34 cellular contexts compared by ENCODE assay signal in genomic region chr20:53260591-53260990, GRCh38.
DNase-seq lines count a peak whose midpoint lies in the region; ATAC-seq, FAIRE-seq and TF ChIP-seq lines count a peak whose summit lies in the region.
"Had no signal": no experiment of that assay in that cellular context is flagged by ENCODE, and none has a peak within 500 bp of the region (broad histone marks: within the 10 kb centered on the region; RNA-seq: fewer than 3 reads in every experiment).

No MANE protein-coding gene starts in this region.

- H3K9ac ChIP-seq in HepG2 (ENCODE audit: insufficient read depth, low read depth, low read length) (no peak overlapping the region), K562 (ENCODE audit: insufficient read depth in 1 of 2, low read depth in 2 of 2, low read length in 2 of 2) (no peak overlapping the region), neural cell (ENCODE audit: low read length) (no peak overlapping the region)
- H3K9ac ChIP-seq: BLaER1; BLaER1 treated with 17β-estradiol and CSF1 and Interleukin-3, amounts not matched to agents 10 nM and 100 nM had no signal

- DNase-seq in HepG2 (ENCODE audit: low spot score) (no peak), right lobe of liver (no peak), K562 (ENCODE audit: extremely low read depth in 1 of 4, low spot score in 3 of 4) (no peak)
- DNase-seq in CD8-positive, alpha-beta memory T cell = no peak
- DNase-seq: 8988T; ACHN; AML-193; BE2C; C1 segment of cervical spinal cord; Caco-2; Calu3; CD4-positive, alpha-beta memory T cell; CD4-positive, alpha-beta T cell; CD4-positive, CD25-positive, alpha-beta regulatory T cell; CD8-positive, alpha-beta T cell; COR-L47; DMS 273 treated with DMSO at 0.1 percent for 48 hours; DMS153; DMS53; DMS79; DMS79 treated with DMSO at 0.1 percent for 48 hours; DND-41; EL had no signal

- TF ChIP-seq EP300 in HepG2 (IDR thresholded peaks at IDR 0.05; ENCODE audit: low read depth in 2 of 2, low read length in 2 of 2) (no peak), HepG2 (CRISPR knock-in tag; IDR thresholded peaks at IDR 0.05; ENCODE audit: borderline replicate concordance) (no peak), K562 (IDR thresholded peaks at IDR 0.05; ENCODE audit: low read length) (no peak), neural cell (conservative IDR thresholded peaks at IDR 0.05; ENCODE audit: poor library complexity, severe bottlenecking) (no peak)

- TF ChIP-seq CTCF in HepG2 (CRISPR knock-in tag; IDR thresholded peaks at IDR 0.05) (no peak), right lobe of liver (IDR thresholded peaks at IDR 0.05) (no peak), K562 (IDR thresholded peaks at IDR 0.05 in 2 of 3, conservative IDR thresholded peaks at IDR 0.05 in 1 of 3; ENCODE audit: insufficient read depth in 2 of 3, low read depth in 1 of 3, low read length in 3 of 3) (no peak), neural cell (IDR thresholded peaks at IDR 0.05; ENCODE audit: poor library complexity, severe bottlenecking) (no peak)

- H3K4me2 ChIP-seq in HepG2 (ENCODE audit: low read depth, low read length) = no peak overlapping the region
- H3K4me2 ChIP-seq in K562 (ENCODE audit: insufficient read depth, low read length) = no peak overlapping the region
- no peak overlapping the region for H3K4me2 ChIP-seq in neural cell (ENCODE audit: low read length)
- H3K4me2 ChIP-seq: A549; BLaER1; BLaER1 treated with 17β-estradiol and CSF1 and Interleukin-3, amounts not matched to agents 10 nM and 100 nM had no signal

- FAIRE-seq in HepG2 (lab: Jason Lieb, UNC) (no peak), K562 (lab: Jason Lieb, UNC) (no peak)
- FAIRE-seq: A204.1, A549, D721Med had no signal

- no peaks in the 10 kb centered on the region for H3K9me3 Mint-ChIP-seq in CD8-positive, alpha-beta memory T cell
- H3K9me3 Mint-ChIP-seq in activated T-helper 17 cell treated with anti-CD3 and anti-CD28 coated beads, Interleukin-2, amount 50 U/mL, for 72 hours = no peaks in the 10 kb centered on the region
- H3K9me3 Mint-ChIP-seq: CD4-positive, alpha-beta T cell; CD8-positive, alpha-beta T cell had no signal

- H4K20me1 ChIP-seq in HepG2 (ENCODE audit: insufficient read depth, low read length) (no peaks in the 10 kb centered on the region), K562 (replicated peaks; ENCODE audit: control insufficient read depth, insufficient read depth, low read length) (no peaks in the 10 kb centered on the region), neural cell (ENCODE audit: insufficient read depth) (no peaks in the 10 kb centered on the region)
- H4K20me1 ChIP-seq: BLaER1; BLaER1 treated with 17β-estradiol and CSF1 and Interleukin-3, amounts not matched to agents 10 nM and 100 nM had no signal

- CTCF ChIA-PET in HepG2 (lab: Yijun Ruan, JAX; ENCODE audit: low intra/inter-chr PET ratio, low total read pairs) = no interaction called here
- CTCF ChIA-PET in K562 (lab: Yijun Ruan, JAX; ENCODE audit: low intra/inter-chr PET ratio) = no interaction called here
- CTCF ChIA-PET in CD8-positive, alpha-beta memory T cell (lab: Charles Lee) = no interaction called here

- no peaks in the 10 kb centered on the region for H3K9me2 ChIP-seq in neural cell (ENCODE audit: insufficient read depth, low read length)

- no peaks in the 10 kb centered on the region for H3K9me3 ChIP-seq in HepG2 (ENCODE audit: low read length)
- no peaks in the 10 kb centered on the region for H3K9me3 ChIP-seq in right lobe of liver
- no peaks in the 10 kb centered on the region for H3K9me3 ChIP-seq in K562 (replicated peaks; ENCODE audit: control insufficient read depth, insufficient read depth, low read depth, low read length)
- H3K9me3 ChIP-seq in neural cell (ENCODE audit: low read length) = no peaks in the 10 kb centered on the region
- no peaks in the 10 kb centered on the region for H3K9me3 ChIP-seq in CD8-positive, alpha-beta memory T cell (ENCODE audit: low read length)
- H3K9me3 ChIP-seq: A549; BE2C; BLaER1; BLaER1 treated with 17β-estradiol and CSF1 and Interleukin-3, amounts not matched to agents 10 nM and 100 nM; Caco-2 had no signal

- no peaks in the 10 kb centered on the region for H3K9me1 ChIP-seq in K562 (ENCODE audit: control insufficient read depth, insufficient read depth, low read length)

- H3K4me3 ChIP-seq in HepG2 (replicated peaks in 1 of 3; ENCODE audit: insufficient read depth in 1 of 3, low read depth in 2 of 3, low read length in 3 of 3) = no peak overlapping the region
- no peak overlapping the region for H3K4me3 ChIP-seq in right lobe of liver
- H3K4me3 ChIP-seq in K562 = no peak overlapping the region
- no peak overlapping the region for H3K4me3 ChIP-seq in neural cell (ENCODE audit: low read length)
- H3K4me3 ChIP-seq in CD8-positive, alpha-beta memory T cell (ENCODE audit: low read length) = no peak overlapping the region
- H3K4me3 ChIP-seq: A549; BLaER1; BLaER1 treated with 17β-estradiol and CSF1 and Interleukin-3, amounts not matched to agents 10 nM and 100 nM had no signal

- intact Hi-C loops in HepG2 (cut with micrococcal nuclease; ENCODE audit: unreplicated experiment) (no loop called here), right lobe of liver (cut with DNase I) (no loop called here), K562 (cut with micrococcal nuclease) (no loop called here)

- no peaks in the 10 kb centered on the region for H3F3A ChIP-seq in neural cell (ENCODE audit: insufficient read depth, low read length, poor library complexity, severe bottlenecking)

- H3K4me1 Mint-ChIP-seq in CD8-positive, alpha-beta memory T cell = no peaks in the 10 kb centered on the region
- peaks cover 9% of the 10 kb centered on the region for H3K4me1 Mint-ChIP-seq in activated T-helper 17 cell treated with anti-CD3 and anti-CD28 coated beads, Interleukin-2, amount 50 U/mL, for 72 hours
- H3K4me1 Mint-ChIP-seq: B cell; CD14-positive monocyte; CD4-positive, alpha-beta memory T cell had no signal

- H3K4me3 Mint-ChIP-seq in CD8-positive, alpha-beta memory T cell = no peak overlapping the region
- no peak overlapping the region for H3K4me3 Mint-ChIP-seq in activated T-helper 17 cell treated with anti-CD3 and anti-CD28 coated beads, Interleukin-2, amount 50 U/mL, for 72 hours
- H3K4me3 Mint-ChIP-seq: B cell; CD14-positive monocyte; CD4-positive, alpha-beta T cell; CD4-positive, CD25-positive, alpha-beta regulatory T cell; CD8-positive, alpha-beta T cell had no signal

- peaks cover 0 to 6% of the 10 kb centered on the region in 2 experiments; a peak in 1 of 5 replicates for H3K27me3 ChIP-seq in HepG2 (ENCODE audit: control insufficient read depth in 1 of 2, insufficient read depth in 2 of 2, low read length in 2 of 2)
- no peaks in the 10 kb centered on the region for H3K27me3 ChIP-seq in right lobe of liver
- H3K27me3 ChIP-seq in K562 (ENCODE audit: control insufficient read depth in 2 of 2, insufficient read depth in 2 of 2, low read length in 2 of 2) = peaks cover 34 to 54% of the 10 kb centered on the region in 2 experiments
- H3K27me3 ChIP-seq in neural cell (ENCODE audit: insufficient read depth, low read depth, low read length) = no peaks in the 10 kb centered on the region
- peaks cover 3% of the 10 kb centered on the region for H3K27me3 ChIP-seq in CD8-positive, alpha-beta memory T cell (ENCODE audit: insufficient read depth, low read length, poor library complexity, severe bottlenecking)
- H3K27me3 ChIP-seq: BE2C; BLaER1; BLaER1 treated with 17β-estradiol and CSF1 and Interleukin-3, amounts not matched to agents 10 nM and 100 nM had no signal

- in situ Hi-C loops in HepG2 (cut with HindIII; ENCODE audit: extremely low pct_ligation_motif_present, low pct_unique_long_range_greater_than_20kb) = no loop called here
- in situ Hi-C loops in K562 (cut with MboI) = no loop called here

- H3K27ac ChIP-seq in HepG2 (ENCODE audit: extremely low read length, insufficient read depth, low read length) (no peak overlapping the region), right lobe of liver (no peak overlapping the region), K562 (ENCODE audit: extremely low read depth, low read depth, low read length) (no peak overlapping the region), neural cell (ENCODE audit: low read length) (peak overlapping the region; percentile 43)
- no peak overlapping the region for H3K27ac ChIP-seq in CD8-positive, alpha-beta memory T cell (ENCODE audit: low read depth, low read length)
- H3K27ac ChIP-seq: 22Rv1; A549; BLaER1; BLaER1 treated with 17β-estradiol and CSF1 and Interleukin-3, amounts not matched to agents 10 nM and 100 nM; C4-2B had no signal

- H3K4me1 ChIP-seq in HepG2 (ENCODE audit: insufficient read depth, low read length) (no peaks in the 10 kb centered on the region), right lobe of liver (no peaks in the 10 kb centered on the region), K562 (replicated peaks in 1 of 2; ENCODE audit: control insufficient read depth in 2 of 2, insufficient read depth in 2 of 2, low read length in 2 of 2) (no peaks in the 10 kb centered on the region)
- H3K4me1 ChIP-seq in CD8-positive, alpha-beta memory T cell (ENCODE audit: insufficient read depth, low read length) = no peaks in the 10 kb centered on the region
- H3K4me1 ChIP-seq: A549; BE2C; BLaER1; BLaER1 treated with 17β-estradiol and CSF1 and Interleukin-3, amounts not matched to agents 10 nM and 100 nM had no signal

- POLR2A ChIA-PET in HepG2 (lab: Yijun Ruan, JAX) = no interaction called here
- POLR2A ChIA-PET in K562 (lab: Yijun Ruan, JAX) = no interaction called here
- POLR2A ChIA-PET in CD8-positive, alpha-beta memory T cell (lab: Charles Lee) = no interaction called here

- 41% methylated on average over 2 of the region's 2 CpGs for WGBS in HepG2 (ENCODE audit: low lambda C conversion rate)
- WGBS in right lobe of liver (ENCODE audit: insufficient coverage, low coverage, low lambda C conversion rate, missing lambda C conversion rate) = 90% methylated on average over 2 of the region's 2 CpGs
- 0% methylated on average over 2 of the region's 2 CpGs for WGBS in K562 (ENCODE audit: insufficient coverage, low coverage, missing lambda C conversion rate)

- no peaks in the 10 kb centered on the region for H3K36me3 Mint-ChIP-seq in CD8-positive, alpha-beta memory T cell
- H3K36me3 Mint-ChIP-seq in activated T-helper 17 cell treated with anti-CD3 and anti-CD28 coated beads, Interleukin-2, amount 50 U/mL, for 72 hours (ENCODE audit: low read depth) = peaks cover 22% of the 10 kb centered on the region
- H3K36me3 Mint-ChIP-seq: CD14-positive monocyte; CD4-positive, CD25-positive, alpha-beta regulatory T cell; CD8-positive, alpha-beta T cell had no signal

- H3K27ac Mint-ChIP-seq in CD8-positive, alpha-beta memory T cell = no peak overlapping the region
- no peak overlapping the region for H3K27ac Mint-ChIP-seq in activated T-helper 17 cell treated with anti-CD3 and anti-CD28 coated beads, Interleukin-2, amount 50 U/mL, for 72 hours
- H3K27ac Mint-ChIP-seq: B cell; CD4-positive, alpha-beta memory T cell; CD4-positive, alpha-beta T cell; CD4-positive, CD25-positive, alpha-beta regulatory T cell; CD8-positive, alpha-beta T cell had no signal

- peaks cover under 1 to 29% of the 10 kb centered on the region in 2 donors for H3K27me3 Mint-ChIP-seq in CD8-positive, alpha-beta memory T cell
- H3K27me3 Mint-ChIP-seq in activated T-helper 17 cell treated with anti-CD3 and anti-CD28 coated beads, Interleukin-2, amount 50 U/mL, for 72 hours = no peaks in the 10 kb centered on the region
- H3K27me3 Mint-ChIP-seq: CD4-positive, CD25-positive, alpha-beta regulatory T cell had no signal

- H3K79me2 ChIP-seq in HepG2 (ENCODE audit: insufficient read depth, low read length) = no peaks in the 10 kb centered on the region
- H3K79me2 ChIP-seq in K562 (ENCODE audit: control insufficient read depth, insufficient read depth, low read length) = no peaks in the 10 kb centered on the region
- H3K79me2 ChIP-seq in neural cell (replicated peaks; ENCODE audit: insufficient read depth, low read length) = no peaks in the 10 kb centered on the region

- TF ChIP-seq RAD21 in HepG2 (CRISPR knock-in tag; IDR thresholded peaks at IDR 0.05) = no peak
- TF ChIP-seq RAD21 in K562 (CRISPR knock-in tag; conservative IDR thresholded peaks at IDR 0.05 in 1 of 2, IDR thresholded peaks at IDR 0.05 in 1 of 2) = no peak
- no peak for TF ChIP-seq RAD21 in neural cell (conservative IDR thresholded peaks at IDR 0.05)

- ATAC-seq in HepG2 (no peak), right lobe of liver (no peak), K562 (no peak)
- no peak for ATAC-seq in activated T-helper 17 cell treated with anti-CD3 and anti-CD28 coated beads, Interleukin-2, amount 50 U/mL, for 72 hours (replicated peaks)
- ATAC-seq: A549; CD8-positive, alpha-beta T cell had no signal

- TF ChIP-seq POLR2A in HepG2 (IDR thresholded peaks at IDR 0.05; ENCODE audit: insufficient read depth in 1 of 2, low read depth in 2 of 2, low read length in 2 of 2) (no peak), right lobe of liver (IDR thresholded peaks at IDR 0.05) (no peak), K562 (conservative IDR thresholded peaks at IDR 0.05) (no peak)

- H3K36me3 ChIP-seq in HepG2 (replicated peaks in 1 of 2; ENCODE audit: control insufficient read depth in 1 of 2, insufficient read depth in 2 of 2, low read length in 2 of 2) = no peaks in the 10 kb centered on the region
- H3K36me3 ChIP-seq in right lobe of liver = no peaks in the 10 kb centered on the region
- no peaks in the 10 kb centered on the region for H3K36me3 ChIP-seq in K562 (ENCODE audit: control insufficient read depth, insufficient read depth, low read length)
- peaks cover 4% of the 10 kb centered on the region for H3K36me3 ChIP-seq in neural cell (ENCODE audit: insufficient read depth, low read length)
- no peaks in the 10 kb centered on the region for H3K36me3 ChIP-seq in CD8-positive, alpha-beta memory T cell (ENCODE audit: insufficient read depth, low read length)
- H3K36me3 ChIP-seq: BE2C; BLaER1; BLaER1 treated with 17β-estradiol and CSF1 and Interleukin-3, amounts not matched to agents 10 nM and 100 nM had no signal

- H2AFZ ChIP-seq in HepG2 (ENCODE audit: low read length) = no peak overlapping the region
- no peak overlapping the region for H2AFZ ChIP-seq in K562 (ENCODE audit: low read depth, low read length)
- no peak overlapping the region for H2AFZ ChIP-seq in neural cell (ENCODE audit: low read depth, low read length)

- no TSS peak for BruUV-seq in HepG2 (replicated peaks; lab: Mats Ljungman, UMichigan)
- BruUV-seq in K562 (replicated peaks; lab: Mats Ljungman, UMichigan) = no TSS peak

Comparison
In these comparisons a context has a peak if more than half of its experiments do, and no peak if none do; other contexts are left out.
1. Of the 241 proteins assayed by ChIP-seq in both HepG2 and K562: peak only in HepG2: none; only in K562: none; in both: ZKSCAN1; in neither: 240.